ENCODE assay signal across 9 cellular contexts in the genomic region with DNA sequence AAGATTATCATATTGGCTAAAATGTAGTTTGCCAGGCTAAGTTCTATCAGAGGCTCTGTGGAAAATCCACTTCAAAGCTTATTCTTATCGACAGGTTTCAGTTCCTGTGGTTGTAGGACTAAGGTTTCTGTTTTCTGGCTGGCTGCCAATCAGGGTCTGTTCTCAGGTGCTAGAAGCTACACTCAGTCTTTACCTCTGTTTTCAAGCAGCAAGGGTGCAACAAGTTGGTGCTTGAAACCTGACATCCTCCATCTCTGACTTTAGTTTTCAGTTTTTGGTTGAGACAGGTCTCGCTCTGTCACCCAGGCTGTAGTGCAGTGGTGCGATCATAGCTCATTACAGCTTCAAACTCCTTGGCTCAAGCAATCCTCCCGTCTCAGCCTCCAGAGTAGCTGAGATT. TPM values are rescaled to one million over a fixed set of nuclear protein-coding genes. Genes with fewer than 3 reads are reported as not detected.
A peak's percentile ranks its signal among the peaks of the same experiment; 100 is the strongest.
DNase-seq lines count a peak whose midpoint lies in the region; ATAC-seq, FAIRE-seq and TF ChIP-seq lines count a peak whose summit lies in the region.
"Had no signal": no experiment of that assay in that cellular context is flagged by ENCODE, and none has a peak within 500 bp of the region (broad histone marks: within the 10 kb centered on the region; RNA-seq: fewer than 3 reads in every experiment).

No MANE protein-coding gene starts in this region.

- no peaks in the 10 kb centered on the region for H3K27me3 Mint-ChIP-seq in activated CD4-positive, alpha-beta T cell treated with anti-CD3 and anti-CD28 coated beads, Interleukin-2, amount 10 ng/mL, durations not matched to agents 24 days and 14 days

- WGBS in HepG2 (ENCODE audit: low lambda C conversion rate): 99% methylated on average over 4 of the region's 4 CpGs

- H3K4me2 ChIP-seq in HepG2 (ENCODE audit: low read depth, low read length): no peak overlapping the region

- no peaks in the 10 kb centered on the region for H3K4me1 ChIP-seq in HepG2 (ENCODE audit: insufficient read depth, low read length)

- TF ChIP-seq EP300 in HepG2 (IDR thresholded peaks at IDR 0.05; ENCODE audit: low read depth in 2 of 2, low read length in 2 of 2): no peak
- TF ChIP-seq EP300 in HepG2 (CRISPR knock-in tag; IDR thresholded peaks at IDR 0.05; ENCODE audit: borderline replicate concordance): no peak

- TF ChIP-seq POLR2A in HepG2 (IDR thresholded peaks at IDR 0.05; ENCODE audit: insufficient read depth in 1 of 2, low read depth in 2 of 2, low read length in 2 of 2): no peak

- H2AFZ ChIP-seq in HepG2 (ENCODE audit: low read length): no peak overlapping the region

- FAIRE-seq in HepG2 (lab: Jason Lieb, UNC): no peak
- FAIRE-seq in RCC 7860 (lab: Jason Lieb, UNC): no peak

- no peak overlapping the region for H3K9ac ChIP-seq in HepG2 (ENCODE audit: insufficient read depth, low read depth, low read length)

- POLR2A ChIA-PET in HepG2 (lab: Yijun Ruan, JAX): no interaction called here

- no peaks in the 10 kb centered on the region for H3K9me3 ChIP-seq in HepG2 (ENCODE audit: low read length)

- H3K4me3 ChIP-seq in HepG2 (replicated peaks in 1 of 3; ENCODE audit: insufficient read depth in 1 of 3, low read depth in 2 of 3, low read length in 3 of 3): no peak overlapping the region

- no peaks in the 10 kb centered on the region for H4K20me1 ChIP-seq in HepG2 (ENCODE audit: insufficient read depth, low read length)

- peaks cover 71% of the 10 kb centered on the region for H3K36me3 Mint-ChIP-seq in activated CD4-positive, alpha-beta T cell treated with anti-CD3 and anti-CD28 coated beads, Interleukin-2, amount 10 ng/mL, durations not matched to agents 24 days and 14 days (ENCODE audit: low read depth)

- intact Hi-C loops in activated CD4-positive, alpha-beta T cell treated with anti-CD3 and anti-CD28 coated beads, Interleukin-2, amount 10 ng/mL, durations not matched to agents 24 days and 14 days (cut with micrococcal nuclease): loop anchor here (1.0 kb wide), 3 partner anchors 8 to 25 kb away; no protein-coding TSS in a partner anchor
- intact Hi-C loops in HepG2 (cut with micrococcal nuclease; ENCODE audit: unreplicated experiment): no loop called here

- H3K79me2 ChIP-seq in HepG2 (ENCODE audit: insufficient read depth, low read length): no peaks in the 10 kb centered on the region

- H3K27ac Mint-ChIP-seq in activated CD4-positive, alpha-beta T cell treated with anti-CD3 and anti-CD28 coated beads, Interleukin-2, amount 10 ng/mL, durations not matched to agents 24 days and 14 days: peak overlapping the region; percentile 58

- no peak overlapping the region for H3K27ac ChIP-seq in HepG2 (ENCODE audit: extremely low read length, insufficient read depth, low read length)

- peak overlapping the region; percentile 30 for H3K4me3 Mint-ChIP-seq in activated CD4-positive, alpha-beta T cell treated with anti-CD3 and anti-CD28 coated beads, Interleukin-2, amount 10 ng/mL, durations not matched to agents 24 days and 14 days

- no peaks in the 10 kb centered on the region for H3K9me3 Mint-ChIP-seq in activated CD4-positive, alpha-beta T cell treated with anti-CD3 and anti-CD28 coated beads, Interleukin-2, amount 10 ng/mL, durations not matched to agents 24 days and 14 days

- ATAC-seq in GM19328 (IDR thresholded peaks at IDR 0.05; ENCODE audit: unreplicated experiment): peak; percentile 92
- ATAC-seq in HG03066 (IDR thresholded peaks at IDR 0.05; ENCODE audit: low read depth, unreplicated experiment): peak; percentile 86
- ATAC-seq in HepG2: no peak

- TF ChIP-seq CTCF in HepG2 (CRISPR knock-in tag; IDR thresholded peaks at IDR 0.05): no peak

- DNase-seq in activated CD4-positive, alpha-beta T cell treated with anti-CD3 and anti-CD28 coated beads, Interleukin-2, amount 10 ng/mL, durations not matched to agents 24 days and 14 days: peak; percentile 94
- peak in 2 of 3 experiments; percentile 8 to 13 for DNase-seq in stimulated activated CD4-positive, alpha-beta T cell treated with anti-CD3 and anti-CD28 coated beads, TNF-alpha, amount 100 ng/mL, for 4 hours (ENCODE audit: low read depth in 3 of 3)
- DNase-seq in HepG2 (ENCODE audit: low spot score): no peak
- DNase-seq in mucosa of gallbladder (ENCODE audit: low spot score): no peak
- no peak for DNase-seq in NCI-H345 treated with DMSO at 0.1 percent for 48 hours (lab: John Stamatoyannopoulos, UW; ENCODE audit: unreplicated experiment)
- no peak for DNase-seq in RCC 7860 (ENCODE audit: low spot score)

- H3K27me3 ChIP-seq in HepG2 (ENCODE audit: control insufficient read depth in 1 of 2, insufficient read depth in 2 of 2, low read length in 2 of 2): no peaks in the 10 kb centered on the region

- no TSS peak for BruUV-seq in HepG2 (replicated peaks; lab: Mats Ljungman, UMichigan)

- no peak for TF ChIP-seq RAD21 in HepG2 (CRISPR knock-in tag; IDR thresholded peaks at IDR 0.05)

- H3K36me3 ChIP-seq in HepG2 (replicated peaks in 1 of 2; ENCODE audit: control insufficient read depth in 1 of 2, insufficient read depth in 2 of 2, low read length in 2 of 2): peaks cover 21 to 64% of the 10 kb centered on the region in 2 experiments

- in situ Hi-C loops in HepG2 (cut with HindIII; ENCODE audit: extremely low pct_ligation_motif_present, low pct_unique_long_range_greater_than_20kb): no loop called here

- CTCF ChIA-PET in HepG2 (lab: Yijun Ruan, JAX; ENCODE audit: low intra/inter-chr PET ratio, low total read pairs): no interaction called here

- peaks cover 37% of the 10 kb centered on the region for H3K4me1 Mint-ChIP-seq in activated CD4-positive, alpha-beta T cell treated with anti-CD3 and anti-CD28 coated beads, Interleukin-2, amount 10 ng/mL, durations not matched to agents 24 days and 14 days

RNA-seq across cellular contexts. Expression of gene TMCO2, which starts 15.3 kb away (rescaled TPM):
- not detected in 2 replicates for total RNA-seq in activated CD4-positive, alpha-beta T cell treated with anti-CD3 and anti-CD28 coated beads, Interleukin-2, amount 10 ng/mL, durations not matched to agents 24 days and 14 days
- total RNA-seq in HepG2 (2016; rRNA removed; fragmentation: Illumina TruSeq; extraction: Trizol) (not detected in 2 replicates), mucosa of gallbladder (not detected)
- not detected in 2 replicates for total RNA-seq in HepG2 (2016; cell fraction: cytosol; rRNA removed; fragmentation: Illumina TruSeq; extraction: Trizol; ENCODE audit: low read depth)
- total RNA-seq in HepG2 (2016; cell fraction: insoluble cytoplasmic fraction; rRNA removed; fragmentation: Illumina TruSeq; extraction: Trizol): not detected in 2 replicates
- not detected in 2 replicates for total RNA-seq in HepG2 (2016; cell fraction: membrane; rRNA removed; fragmentation: Illumina TruSeq; extraction: Trizol)
- total RNA-seq in HepG2 (2016; cell fraction: nucleus; rRNA removed; fragmentation: Illumina TruSeq; extraction: Trizol): not detected in 2 replicates
- not detected in 2 replicates for polyA plus RNA-seq in HepG2 (2011; rRNA removed)
- not detected in 2 replicates for polyA plus RNA-seq in HepG2 (2011; cell fraction: cytosol; rRNA removed)
- not detected in 2 replicates for polyA plus RNA-seq in HepG2 (2011; cell fraction: nucleus; rRNA removed)
- not detected in 2 replicates for polyA plus RNA-seq in HepG2 (2012)
- not detected in 2 replicates for polyA plus RNA-seq in HepG2 (2016; cell fraction: cytosol; fragmentation: Illumina TruSeq; extraction: Trizol; ENCODE audit: low read depth)
- polyA plus RNA-seq in HepG2 (2016; cell fraction: insoluble cytoplasmic fraction; fragmentation: Illumina TruSeq; extraction: Trizol; ENCODE audit: low read depth): not detected in 2 replicates
- polyA plus RNA-seq in HepG2 (2016; cell fraction: membrane; fragmentation: Illumina TruSeq; extraction: Trizol; ENCODE audit: low read depth): not detected in 2 replicates
- polyA plus RNA-seq in HepG2 (2016; cell fraction: nucleus; fragmentation: Illumina TruSeq; extraction: Trizol; ENCODE audit: insufficient read depth, low read depth): not detected in 2 replicates
- polyA minus RNA-seq in HepG2 (2011; rRNA and poly(A)+ RNA removed; ENCODE audit: low replicate concordance): 0.23 TPM in 1 of 2 replicates, not detected in the other
- polyA minus RNA-seq in HepG2 (2011; cell fraction: cytosol; rRNA and poly(A)+ RNA removed): not detected in 2 replicates
- polyA minus RNA-seq in HepG2 (2011; cell fraction: nucleus; rRNA and poly(A)+ RNA removed): 1.0 TPM in 1 of 2 replicates, not detected in the other
- total RNA-seq: LHCN-M2 had no signal

RNA-seq across cellular contexts. Expression of gene ZMPSTE24, which starts 25.6 kb away (rescaled TPM):
- 50.4 and 50.8 TPM in 2 replicates for total RNA-seq in activated CD4-positive, alpha-beta T cell treated with anti-CD3 and anti-CD28 coated beads, Interleukin-2, amount 10 ng/mL, durations not matched to agents 24 days and 14 days
- total RNA-seq in HepG2 (2016; rRNA removed; fragmentation: Illumina TruSeq; extraction: Trizol) (43.1 and 60.2 TPM in 2 replicates), mucosa of gallbladder (64.8 TPM)
- 5.6 and 6.4 TPM in 2 replicates for total RNA-seq in HepG2 (2016; cell fraction: cytosol; rRNA removed; fragmentation: Illumina TruSeq; extraction: Trizol; ENCODE audit: low read depth)
- 39.7 and 64.2 TPM in 2 replicates for total RNA-seq in HepG2 (2016; cell fraction: insoluble cytoplasmic fraction; rRNA removed; fragmentation: Illumina TruSeq; extraction: Trizol)
- 11.8 and 16.2 TPM in 2 replicates for total RNA-seq in HepG2 (2016; cell fraction: membrane; rRNA removed; fragmentation: Illumina TruSeq; extraction: Trizol)
- 58.8 and 66.7 TPM in 2 replicates for total RNA-seq in HepG2 (2016; cell fraction: nucleus; rRNA removed; fragmentation: Illumina TruSeq; extraction: Trizol)
- polyA plus RNA-seq in HepG2 (2011; rRNA removed): 12.0 and 13.6 TPM in 2 replicates
- 5.9 and 11.3 TPM in 2 replicates for polyA plus RNA-seq in HepG2 (2011; cell fraction: cytosol; rRNA removed)
- 2.2 and 4.6 TPM in 2 replicates for polyA plus RNA-seq in HepG2 (2011; cell fraction: nucleus; rRNA removed)
- 21.8 and 25.9 TPM in 2 replicates for polyA plus RNA-seq in HepG2 (2012)
- polyA plus RNA-seq in HepG2 (2016; cell fraction: cytosol; fragmentation: Illumina TruSeq; extraction: Trizol; ENCODE audit: low read depth): 3.5 and 4.0 TPM in 2 replicates
- 35.5 and 40.5 TPM in 2 replicates for polyA plus RNA-seq in HepG2 (2016; cell fraction: insoluble cytoplasmic fraction; fragmentation: Illumina TruSeq; extraction: Trizol; ENCODE audit: low read depth)
- polyA plus RNA-seq in HepG2 (2016; cell fraction: membrane; fragmentation: Illumina TruSeq; extraction: Trizol; ENCODE audit: low read depth): 9.8 and 10.4 TPM in 2 replicates
- 68.2 and 73.1 TPM in 2 replicates for polyA plus RNA-seq in HepG2 (2016; cell fraction: nucleus; fragmentation: Illumina TruSeq; extraction: Trizol; ENCODE audit: insufficient read depth, low read depth)
- 13.4 and 36.2 TPM in 2 replicates for polyA minus RNA-seq in HepG2 (2011; rRNA and poly(A)+ RNA removed; ENCODE audit: low replicate concordance)
- 25.1 and 28.4 TPM in 2 replicates for polyA minus RNA-seq in HepG2 (2011; cell fraction: cytosol; rRNA and poly(A)+ RNA removed)
- 11.5 and 17.0 TPM in 2 replicates for polyA minus RNA-seq in HepG2 (2011; cell fraction: nucleus; rRNA and poly(A)+ RNA removed)

Comparison
In these comparisons a context has a peak if more than half of its experiments do, and no peak if none do; other contexts are left out.
1. DNase-seq: peak in activated CD4-positive, alpha-beta T cell treated with anti-CD3 and anti-CD28 coated beads, Interleukin-2, amount 10 ng/mL, durations not matched to agents 24 days and 14 days (single experiment) and stimulated activated CD4-positive, alpha-beta T cell treated with anti-CD3 and anti-CD28 coated beads, TNF-alpha, amount 100 ng/mL, for 4 hours (2 of 3); none in HepG2 (single experiment), mucosa of gallbladder (single experiment), NCI-H345 treated with DMSO at 0.1 percent for 48 hours (single experiment) and RCC 7860 (single experiment).